ENCODE assay signal across 9 cellular contexts in the genomic region with DNA sequence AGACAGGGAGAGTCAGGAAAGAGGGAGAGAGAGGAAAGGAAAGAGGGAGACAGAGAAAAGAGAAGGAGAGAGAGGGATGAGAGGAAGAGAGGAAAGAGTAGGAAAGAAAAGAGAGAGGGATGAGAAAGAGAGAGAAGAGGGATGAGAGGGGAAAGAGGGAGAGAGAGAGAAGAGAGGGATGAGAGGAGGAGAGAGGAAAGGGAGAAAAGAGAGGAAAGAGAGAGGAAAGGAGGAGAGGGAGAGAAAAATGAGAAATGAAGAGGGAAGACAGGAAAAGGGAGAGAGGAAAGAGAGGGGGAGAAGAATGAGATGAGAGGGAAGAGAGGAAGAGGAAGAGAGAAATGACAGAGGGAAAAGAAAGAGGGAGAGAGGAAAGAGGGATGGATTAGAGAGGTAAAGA.
"Had no signal": no experiment of that assay in that cellular context is flagged by ENCODE, and none has a peak within 500 bp of the region (broad histone marks: within the 10 kb centered on the region; RNA-seq: fewer than 3 reads in every experiment).

No MANE protein-coding gene starts in this region.

- ATAC-seq: HepG2 had no signal

- H3K27me3 Mint-ChIP-seq: IgD-negative memory B cell had no signal

- H3K27ac ChIP-seq: HL-60, KMS-11 had no signal

- H3K36me3 Mint-ChIP-seq: IgD-negative memory B cell had no signal

- DNase-seq: IMR-90, Karpas-422, KBM-7, KG1 had no signal

- H3K9ac ChIP-seq: KMS-11 had no signal

- H3K4me2 ChIP-seq: KMS-11 had no signal

- H3K4me3 Mint-ChIP-seq: IgD-negative memory B cell had no signal

- H3K27ac Mint-ChIP-seq: IgD-negative memory B cell had no signal

- FAIRE-seq: HepG2, HTR-8/SVneo had no signal

- H3K4me1 Mint-ChIP-seq: IgD-negative memory B cell had no signal
